In genomic region chr11:2146051-2146450, GRCh38 we compare ENCODE assay signal across 30 cellular contexts. TPM values are rescaled to one million over a fixed set of nuclear protein-coding genes. Genes with fewer than 3 reads are reported as not detected.
"Had no signal": no experiment of that assay in that cellular context is flagged by ENCODE, and none has a peak within 500 bp of the region (broad histone marks: within the 10 kb centered on the region; RNA-seq: fewer than 3 reads in every experiment).

No MANE protein-coding gene starts in this region.

- DNase-seq: activated CD4-positive, alpha-beta T cell treated with anti-CD3 and anti-CD28 coated beads for 48 hours; activated CD4-positive, alpha-beta T cell treated with anti-CD3 and anti-CD28 coated beads, Interleukin-2, amount 50 U/mL, for 4 hours; activated CD4-positive, CD25-positive, alpha-beta regulatory T cell treated with anti-CD3 and anti-CD28 coated beads, Interleukin-2, amount 50 U/mL, for 72 hours; activated CD8-positive, alpha-beta memory T cell treated with anti-CD3 and anti-CD28 coated beads, Interleukin-2, amount 50 U/mL, for 48 hours; activated CD8-positive, alpha-beta T cell treated with anti-CD3 and anti-CD28 coated beads, Interleukin-2, amount 10 ng/mL, durations not matched to agents 7 days and 5 days; activated effector memory CD4-positive, alpha-beta T cell treated with anti-CD3 and anti-CD28 coated beads, Interleukin-2, amount 50 U/mL, for 16 hours; activated naive CD4-positive, alpha-beta T cell treated with Interleukin-2 at 50 U/mL for 16 hours; activated T-cell treated with anti-CD3 and anti-CD28 coated beads, Interleukin-2, amount 50 U/mL, for 1 hour; cerebellar nuclear complex; MG63; MV-4-11; NCI-H1092 treated with DMSO at 0.1 percent for 48 hours; NCI-H1417 treated with DMSO at 0.1 percent for 48 hours; NCI-H1694; NCI-H2029; NCI-H2107; NCI-H2171 treated with DMSO at 0.1 percent for 48 hours; NCI-H345; NCI-H510A; NCI-H526 treated with DMSO at 0.1 percent for 48 hours; NCI-H82; RPMI8226; SHP77 had no signal

- H3K27ac Mint-ChIP-seq: activated CD8-positive, alpha-beta T cell treated with anti-CD3 and anti-CD28 coated beads, Interleukin-2, amount 10 ng/mL, durations not matched to agents 7 days and 5 days; activated naive CD8-positive, alpha-beta T cell; activated T-helper 1 cell treated with anti-CD3 and anti-CD28 coated beads, Interleukin-12 subunit alpha, Interleukin-12 subunit beta, Interleukin-2, Interleukin-4 antibody, amounts not matched to agents 30 ng/mL and 10 ng/mL and 1 ng/mL, durations not matched to agents 14 hours and 24 hours and 36 hours; T-helper 1 cell treated with Interleukin-12 subunit alpha and Interleukin-12 subunit beta and Interleukin-4 antibody, amounts not matched to agents 30 μg/mL and 1 μg/mL, for 36 hours had no signal

- H3K9me3 ChIP-seq: MG63 had no signal

- H3K36me3 ChIP-seq: MG63 had no signal

- ATAC-seq: activated CD8-positive, alpha-beta T cell treated with anti-CD3 and anti-CD28 coated beads, Interleukin-2, amount 10 ng/mL, durations not matched to agents 7 days and 5 days; Panc1 had no signal

- H3K4me3 ChIP-seq: MG63 had no signal

- H3K9me3 Mint-ChIP-seq: activated T-helper 1 cell treated with anti-CD3 and anti-CD28 coated beads, Interleukin-12 subunit alpha, Interleukin-12 subunit beta, Interleukin-2, Interleukin-4 antibody, amounts not matched to agents 30 ng/mL and 10 ng/mL and 1 ng/mL, durations not matched to agents 14 hours and 24 hours and 36 hours; T-helper 1 cell treated with Interleukin-12 subunit alpha and Interleukin-12 subunit beta and Interleukin-4 antibody, amounts not matched to agents 30 μg/mL and 1 μg/mL, for 36 hours had no signal

- H3K4me3 Mint-ChIP-seq: activated CD8-positive, alpha-beta T cell treated with anti-CD3 and anti-CD28 coated beads, Interleukin-2, amount 10 ng/mL, durations not matched to agents 7 days and 5 days; activated naive CD8-positive, alpha-beta T cell; activated T-helper 1 cell treated with anti-CD3 and anti-CD28 coated beads, Interleukin-12 subunit alpha, Interleukin-12 subunit beta, Interleukin-2, Interleukin-4 antibody, amounts not matched to agents 30 ng/mL and 10 ng/mL and 1 ng/mL, durations not matched to agents 14 hours and 24 hours and 36 hours; T-helper 1 cell treated with Interleukin-12 subunit alpha and Interleukin-12 subunit beta and Interleukin-4 antibody, amounts not matched to agents 30 μg/mL and 1 μg/mL, for 36 hours had no signal

- H3K36me3 Mint-ChIP-seq: activated naive CD8-positive, alpha-beta T cell had no signal

RNA-seq across cellular contexts. Expression of gene IGF2, which starts 6.9 kb away (rescaled TPM):
- total RNA-seq: activated CD8-positive, alpha-beta T cell treated with anti-CD3 and anti-CD28 coated beads, Interleukin-2, amount 10 ng/mL, durations not matched to agents 7 days and 5 days; OCI-LY7 had no signal

RNA-seq across cellular contexts. Expression of gene INS, which starts 15.0 kb away (rescaled TPM):
- total RNA-seq: activated CD8-positive, alpha-beta T cell treated with anti-CD3 and anti-CD28 coated beads, Interleukin-2, amount 10 ng/mL, durations not matched to agents 7 days and 5 days; activated T-helper 1 cell treated with anti-CD3 and anti-CD28 coated beads, Interleukin-12 subunit alpha, Interleukin-12 subunit beta, Interleukin-2, Interleukin-4 antibody, amounts not matched to agents 30 ng/mL and 10 ng/mL and 1 ng/mL, durations not matched to agents 14 hours and 24 hours and 36 hours; cardiac septum; OCI-LY7; SK-MEL-5 had no signal

RNA-seq across cellular contexts. Expression of gene TH, which starts 25.6 kb away (rescaled TPM):
- total RNA-seq: activated CD8-positive, alpha-beta T cell treated with anti-CD3 and anti-CD28 coated beads, Interleukin-2, amount 10 ng/mL, durations not matched to agents 7 days and 5 days; activated T-helper 1 cell treated with anti-CD3 and anti-CD28 coated beads, Interleukin-12 subunit alpha, Interleukin-12 subunit beta, Interleukin-2, Interleukin-4 antibody, amounts not matched to agents 30 ng/mL and 10 ng/mL and 1 ng/mL, durations not matched to agents 14 hours and 24 hours and 36 hours; cardiac septum; OCI-LY7; SK-MEL-5 had no signal
